Comparison of ENCODE assay signal across 20 cellular contexts in genomic region chr1:161171191-161171590, GRCh38. TPM values are rescaled to one million over a fixed set of nuclear protein-coding genes. Genes with fewer than 3 reads are reported as not detected.
DNase-seq lines count a peak whose midpoint lies in the region; ATAC-seq, FAIRE-seq and TF ChIP-seq lines count a peak whose summit lies in the region.
"Had no signal": no experiment of that assay in that cellular context is flagged by ENCODE, and none has a peak within 500 bp of the region (broad histone marks: within the 10 kb centered on the region; RNA-seq: fewer than 3 reads in every experiment).

No MANE protein-coding gene starts in this region.

- H3K4me1 Mint-ChIP-seq in endodermal cell, result peaks cover 6% of the 10 kb centered on the region
- H3K4me1 Mint-ChIP-seq in stimulated activated naive B cell treated with anti-CD40 and anti-IgM and Interleukin-4, amounts not matched to agents 10 μg/mL and 1 μg/mL and 100 μg/mL, for 72 hours, result peaks cover 38 to 54% of the 10 kb centered on the region in 2 donors

- no peaks in the 10 kb centered on the region for H3K9me3 ChIP-seq in cardiac muscle cell (ENCODE audit: low read depth)
- no peaks in the 10 kb centered on the region for H3K9me3 ChIP-seq in right cardiac atrium (ENCODE audit: control insufficient read depth, low read length)
- H3K9me3 ChIP-seq in endodermal cell (ENCODE audit: control insufficient read depth, low read length), result no peaks in the 10 kb centered on the region
- H3K9me3 ChIP-seq: gastroesophageal sphincter, psoas muscle had no signal

- intact Hi-C loops in right cardiac atrium (cut with DNase I), result no loop called here

- TF ChIP-seq POLR2A in NB4 (IDR thresholded peaks at IDR 0.05; ENCODE audit: extremely low read depth, insufficient read length), result no peak

- peaks cover 37% of the 10 kb centered on the region for H3K36me3 ChIP-seq in cardiac muscle cell
- H3K36me3 ChIP-seq in endodermal cell (ENCODE audit: control insufficient read depth, insufficient read depth, low read length), result peaks cover 59% of the 10 kb centered on the region

- H3K27me3 ChIP-seq in cardiac muscle cell (no peaks in the 10 kb centered on the region), right cardiac atrium (ENCODE audit: control insufficient read depth, insufficient read depth) (no peaks in the 10 kb centered on the region), endodermal cell (ENCODE audit: control insufficient read depth, insufficient read depth, low read length, poor library complexity, severe bottlenecking) (no peaks in the 10 kb centered on the region)
- H3K27me3 ChIP-seq: dorsolateral prefrontal cortex, gastroesophageal sphincter had no signal

- WGBS in right cardiac atrium, result 54% methylated on average over 5 of the region's 5 CpGs
- WGBS in endodermal cell (ENCODE audit: insufficient coverage in 1 of 2, insufficient read length in 1 of 2), 2 experiments, result 77 to 90% methylated on average over 3 to 5 of the region's 5 CpGs

- no peaks in the 10 kb centered on the region for H3K4me1 ChIP-seq in cardiac muscle cell (ENCODE audit: low read depth)
- H3K4me1 ChIP-seq in right cardiac atrium (ENCODE audit: control insufficient read depth, insufficient read depth, low read length), result peaks cover 5% of the 10 kb centered on the region
- H3K4me1 ChIP-seq in endodermal cell (ENCODE audit: control insufficient read depth, insufficient read depth, low read length), result no peaks in the 10 kb centered on the region

- no peak overlapping the region for H3K4me3 ChIP-seq in cardiac muscle cell
- H3K4me3 ChIP-seq in right cardiac atrium (ENCODE audit: low read length), result no peak overlapping the region
- H3K4me3 ChIP-seq in NB4 (ENCODE audit: low read depth, low read length), result no peak overlapping the region
- no peak overlapping the region for H3K4me3 ChIP-seq in endodermal cell (ENCODE audit: low read length)
- H3K4me3 ChIP-seq: dorsolateral prefrontal cortex, gastroesophageal sphincter, psoas muscle had no signal

- DNase-seq in cardiac muscle cell (ENCODE audit: low read depth in 1 of 2, low spot score in 1 of 2), result no peak
- DNase-seq in right cardiac atrium, result no peak
- DNase-seq in NB4 (ENCODE audit: low read depth), result no peak
- DNase-seq in endodermal cell, result no peak
- no peak for DNase-seq in stimulated activated naive B cell treated with anti-CD40 and anti-IgM and Interleukin-4, amounts not matched to agents 10 μg/mL and 1 μg/mL and 100 μg/mL, for 72 hours
- DNase-seq in amygdala (lab: John Stamatoyannopoulos, UW), result no peak
- no peak for DNase-seq in HTR-8/SVneo (ENCODE audit: insufficient read length, low spot score)
- DNase-seq in NCI-H226, result no peak
- DNase-seq: activated CD8-positive, alpha-beta memory T cell treated with anti-CD3 and anti-CD28 coated beads for 24 hours; dorsolateral prefrontal cortex; GDM1; NCI-H1092 treated with DMSO at 0.1 percent for 48 hours; stimulated activated CD4-positive, alpha-beta T cell treated with anti-CD3 and anti-CD28 coated beads, Interleukin-4, amount 100 ng/mL, for 4 hours; T-helper 9 cell had no signal

- no peaks in the 10 kb centered on the region for H3K27me3 Mint-ChIP-seq in endodermal cell (ENCODE audit: insufficient read depth)
- no peaks in the 10 kb centered on the region for H3K27me3 Mint-ChIP-seq in stimulated activated naive B cell treated with anti-CD40 and anti-IgM and Interleukin-4, amounts not matched to agents 10 μg/mL and 1 μg/mL and 100 μg/mL, for 72 hours

- peaks cover 47% of the 10 kb centered on the region for H3K36me3 Mint-ChIP-seq in endodermal cell (ENCODE audit: low read depth)
- peaks cover 31 to 66% of the 10 kb centered on the region in 2 donors for H3K36me3 Mint-ChIP-seq in stimulated activated naive B cell treated with anti-CD40 and anti-IgM and Interleukin-4, amounts not matched to agents 10 μg/mL and 1 μg/mL and 100 μg/mL, for 72 hours

- no peaks in the 10 kb centered on the region for H3K9me3 Mint-ChIP-seq in endodermal cell
- H3K9me3 Mint-ChIP-seq in stimulated activated naive B cell treated with anti-CD40 and anti-IgM and Interleukin-4, amounts not matched to agents 10 μg/mL and 1 μg/mL and 100 μg/mL, for 72 hours, result no peaks in the 10 kb centered on the region
- H3K9me3 Mint-ChIP-seq: CD14-positive monocyte had no signal

- peak; percentile 15 for TF ChIP-seq CTCF in cardiac muscle cell (IDR thresholded peaks at IDR 0.05; ENCODE audit: low read depth, low read length)
- TF ChIP-seq CTCF in NB4 (IDR thresholded peaks at IDR 0.05; ENCODE audit: low read depth, low read length), result peak; percentile 16
- TF ChIP-seq CTCF in endodermal cell (conservative IDR thresholded peaks at IDR 0.05), result peak; percentile 56

- FAIRE-seq in HTR-8/SVneo (lab: Jason Lieb, UNC), result no peak
- FAIRE-seq: GM18507, islet of Langerhans had no signal

- H3K9ac ChIP-seq in endodermal cell (ENCODE audit: extremely low read depth, low read length, poor library complexity, severe bottlenecking), result no peak overlapping the region

- ATAC-seq in right cardiac atrium, result no peak
- ATAC-seq in stimulated activated naive B cell treated with anti-CD40 and anti-IgM and Interleukin-4, amounts not matched to agents 10 μg/mL and 1 μg/mL and 100 μg/mL, for 72 hours (replicated peaks), result no peak
- ATAC-seq: gastroesophageal sphincter, psoas muscle had no signal

- no peak overlapping the region for H3K27ac ChIP-seq in cardiac muscle cell
- no peak overlapping the region for H3K27ac ChIP-seq in right cardiac atrium (ENCODE audit: low read length)
- no peak overlapping the region for H3K27ac ChIP-seq in endodermal cell (ENCODE audit: low read depth, low read length)
- H3K27ac ChIP-seq: psoas muscle had no signal

- no peak overlapping the region for H3K4me3 Mint-ChIP-seq in endodermal cell
- H3K4me3 Mint-ChIP-seq in stimulated activated naive B cell treated with anti-CD40 and anti-IgM and Interleukin-4, amounts not matched to agents 10 μg/mL and 1 μg/mL and 100 μg/mL, for 72 hours, result no peak overlapping the region
- H3K4me3 Mint-ChIP-seq: CD14-positive monocyte had no signal

- no peak overlapping the region for H3K27ac Mint-ChIP-seq in endodermal cell
- peak overlapping the region; percentile 57 for H3K27ac Mint-ChIP-seq in stimulated activated naive B cell treated with anti-CD40 and anti-IgM and Interleukin-4, amounts not matched to agents 10 μg/mL and 1 μg/mL and 100 μg/mL, for 72 hours

RNA-seq across cellular contexts. Expression of gene PPOX, which starts 5.0 kb away (rescaled TPM):
- total RNA-seq in cardiac muscle cell (35.4 and 53.8 TPM in 2 replicates), right cardiac atrium (10 to 100 TPM; 11.4 to 16.0 (median 14.9) TPM), endodermal cell (10 to 100 TPM; 46.4 to 47.2 TPM)
- polyA plus RNA-seq in cardiac muscle cell (67.0 and 67.1 TPM in 2 replicates), right cardiac atrium (15.2 TPM)
- polyA plus RNA-seq in endodermal cell (2013, experiment 1 of 2), result 47.2 TPM
- polyA plus RNA-seq in endodermal cell (2013, experiment 2 of 2), result 43.1 TPM

RNA-seq across cellular contexts. Expression of gene B4GALT3, which starts 6.1 kb away (rescaled TPM):
- 31.3 and 36.9 TPM in 2 replicates for total RNA-seq in cardiac muscle cell
- 44.7 and 54.7 TPM in 2 replicates for polyA plus RNA-seq in cardiac muscle cell
- total RNA-seq in right cardiac atrium, result 10 to 100 TPM; 16.0 to 21.0 (median 19.7) TPM
- polyA plus RNA-seq in right cardiac atrium, result 17.5 TPM
- total RNA-seq in endodermal cell, result 10 to 100 TPM; 30.4 to 37.9 TPM
- polyA plus RNA-seq in endodermal cell (2013, experiment 1 of 2), result 46.8 TPM
- 41.5 TPM for polyA plus RNA-seq in endodermal cell (2013, experiment 2 of 2)

RNA-seq across cellular contexts. Expression of gene USP21, which starts 11.9 kb away (rescaled TPM):
- total RNA-seq in cardiac muscle cell (18.7 and 19.6 TPM in 2 replicates), right cardiac atrium (10 to 100 TPM; 14.9 to 25.7 (median 20.9) TPM), endodermal cell (10 to 100 TPM; 26.7 to 39.7 TPM)
- polyA plus RNA-seq in cardiac muscle cell (48.8 and 59.9 TPM in 2 replicates), right cardiac atrium (18.1 TPM)
- polyA plus RNA-seq in endodermal cell (2013, experiment 1 of 2), result 42.7 TPM
- polyA plus RNA-seq in endodermal cell (2013, experiment 2 of 2), result 36.0 TPM

RNA-seq across cellular contexts. Expression of gene UFC1, which starts 17.4 kb away (rescaled TPM):
- total RNA-seq in cardiac muscle cell (51.2 and 61.2 TPM in 2 replicates), right cardiac atrium (10 to 100 TPM; 82.6 to 91.0 (median 89.1) TPM), endodermal cell (10 to 100 TPM; 89.5 to 97.1 TPM)
- polyA plus RNA-seq in cardiac muscle cell (122 and 124 TPM in 2 replicates), right cardiac atrium (99.9 TPM)
- 79.9 TPM for polyA plus RNA-seq in endodermal cell (2013, experiment 1 of 2)
- 84.0 TPM for polyA plus RNA-seq in endodermal cell (2013, experiment 2 of 2)

RNA-seq across cellular contexts. Expression of gene ADAMTS4, which starts 27.7 kb away (rescaled TPM):
- total RNA-seq in cardiac muscle cell (0.88 and 4.0 TPM in 2 replicates), right cardiac atrium (100 to 1,000 TPM in 1 of 4 donors, 10 to 100 TPM in 2, 1 to 10 TPM in 1; 6.9 to 111 (median 17.2) TPM), endodermal cell (1 to 10 TPM; 4.4 to 9.6 TPM)
- polyA plus RNA-seq in cardiac muscle cell (1.9 and 3.5 TPM in 2 replicates), right cardiac atrium (24.4 TPM)
- 5.7 TPM for polyA plus RNA-seq in endodermal cell (2013, experiment 1 of 2)
- polyA plus RNA-seq in endodermal cell (2013, experiment 2 of 2), result 4.6 TPM
- total RNA-seq: H4 had no signal
